15 cellular contexts compared by ENCODE assay signal in the genomic region with DNA sequence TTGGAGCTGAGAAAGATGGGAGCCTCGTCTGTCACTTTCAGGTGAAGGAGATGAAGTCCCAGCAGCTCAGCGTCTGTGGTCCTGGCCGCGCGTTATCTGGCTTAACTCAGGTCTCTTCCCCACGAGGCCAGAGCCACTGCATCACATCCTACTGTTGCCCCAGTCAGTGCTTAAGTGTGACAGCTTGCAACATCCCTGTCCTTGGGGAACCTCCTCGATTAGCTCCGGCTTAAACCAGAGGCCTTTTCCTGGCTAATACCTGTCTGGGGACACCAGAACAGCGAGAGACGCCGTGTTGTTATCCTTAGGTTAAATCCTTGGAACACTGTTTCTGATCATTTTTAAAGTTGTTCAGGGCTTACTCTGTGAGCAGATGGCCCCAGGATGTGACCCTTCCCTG.
DNase-seq lines count a peak whose midpoint lies in the region; ATAC-seq and TF ChIP-seq lines count a peak whose summit lies in the region.
"Had no signal": no experiment of that assay in that cellular context is flagged by ENCODE, and none has a peak within 500 bp of the region (broad histone marks: within the 10 kb centered on the region; RNA-seq: fewer than 3 reads in every experiment).

No MANE protein-coding gene starts in this region.

- DNase-seq in DMS79 (lab: John Stamatoyannopoulos, UW) (peak; percentile 61), DMS79 treated with DMSO at 0.1 percent for 48 hours (lab: John Stamatoyannopoulos, UW) (no peak), MM.1S (no peak), mesenchymal stem cell (no peak), DMS53 treated with DMSO at 0.1 percent for 48 hours (lab: John Stamatoyannopoulos, UW; ENCODE audit: unreplicated experiment) (no peak), tibial artery (no peak), COLO668 (lab: John Stamatoyannopoulos, UW; ENCODE audit: unreplicated experiment) (no peak)
- DNase-seq: Caco-2, GF-D8, NCI-H774, SHP77 treated with DMSO at 0.1 percent for 48 hours had no signal

- no peaks in the 10 kb centered on the region for H3K79me2 ChIP-seq in MM.1S (ENCODE audit: low read length)

- H3K4me3 Mint-ChIP-seq in activated T-helper 17 cell treated with anti-CD3 and anti-CD28 coated beads, Interleukin-2, amount 50 U/mL, for 72 hours, result peak overlapping the region; percentile 8
- H3K4me3 Mint-ChIP-seq: GM23338 had no signal

- 85% methylated on average over 11 of the region's 11 CpGs for WGBS in mesenchymal stem cell

- H3K27ac Mint-ChIP-seq in activated T-helper 17 cell treated with anti-CD3 and anti-CD28 coated beads, Interleukin-2, amount 50 U/mL, for 72 hours, result no peak overlapping the region
- H3K27ac Mint-ChIP-seq: GM23338 had no signal

- H2AFZ ChIP-seq in MM.1S (ENCODE audit: low read length) (no peak overlapping the region), mesenchymal stem cell (ENCODE audit: low read depth, low read length) (no peak overlapping the region)
- H2AFZ ChIP-seq: GM23338 had no signal

- H3K9me3 ChIP-seq in MM.1S (replicated peaks; ENCODE audit: insufficient read depth, low read length) (no peaks in the 10 kb centered on the region), mesenchymal stem cell (ENCODE audit: control insufficient read depth, low read length) (no peaks in the 10 kb centered on the region), tibial artery (no peaks in the 10 kb centered on the region)
- H3K9me3 ChIP-seq: Caco-2 had no signal

- H3K4me2 ChIP-seq in MM.1S (ENCODE audit: low read depth, low read length) (peak overlapping the region; percentile 46; the same call in 1 of the 2 replicates), mesenchymal stem cell (ENCODE audit: low read length, poor library complexity, severe bottlenecking) (no peak overlapping the region)
- H3K4me2 ChIP-seq: BLaER1, GM23338 had no signal

- H3K36me3 ChIP-seq in MM.1S (replicated peaks; ENCODE audit: insufficient read depth, low read length) (no peaks in the 10 kb centered on the region), mesenchymal stem cell (ENCODE audit: control insufficient read depth in 1 of 2, insufficient read depth in 2 of 2, low read depth in 1 of 2, low read length in 2 of 2) (peaks cover 0 to 3% of the 10 kb centered on the region in 2 experiments), tibial artery (no peaks in the 10 kb centered on the region)
- H3K36me3 ChIP-seq: BLaER1 had no signal

- no peaks in the 10 kb centered on the region for H4K20me1 ChIP-seq in MM.1S (ENCODE audit: insufficient read depth, low read length)
- H4K20me1 ChIP-seq: BLaER1 had no signal

- H3K4me3 ChIP-seq in MM.1S (ENCODE audit: low read length), result no peak overlapping the region
- H3K4me3 ChIP-seq in mesenchymal stem cell (ENCODE audit: insufficient read depth in 1 of 2, low read depth in 1 of 2, low read length in 2 of 2), result no peak overlapping the region
- H3K4me3 ChIP-seq in tibial artery, result no peak overlapping the region
- H3K4me3 ChIP-seq: BLaER1, GM23338 had no signal

- no peak overlapping the region for H4K8ac ChIP-seq in mesenchymal stem cell (ENCODE audit: low read length)

- H2BK5ac ChIP-seq in mesenchymal stem cell (ENCODE audit: low read depth, low read length, poor library complexity, severe bottlenecking), result no peak overlapping the region

- peak overlapping the region; percentile 35 for H2AK5ac ChIP-seq in mesenchymal stem cell (ENCODE audit: low read length, severe bottlenecking)

- H2BK120ac ChIP-seq in mesenchymal stem cell (ENCODE audit: low read depth, low read length), result no peak overlapping the region

- H3K79me1 ChIP-seq in mesenchymal stem cell (replicated peaks; ENCODE audit: low read length, poor library complexity, severe bottlenecking), result no peaks in the 10 kb centered on the region

- H3K27me3 ChIP-seq in MM.1S (replicated peaks; ENCODE audit: insufficient read depth, low read length), result no peaks in the 10 kb centered on the region
- no peaks in the 10 kb centered on the region for H3K27me3 ChIP-seq in mesenchymal stem cell (ENCODE audit: control insufficient read depth in 1 of 2, insufficient read depth in 1 of 2, low read length in 2 of 2)
- no peaks in the 10 kb centered on the region for H3K27me3 ChIP-seq in tibial artery
- H3K27me3 ChIP-seq: BLaER1 had no signal

- H3K23ac ChIP-seq in mesenchymal stem cell (ENCODE audit: low read length in 2 of 2), result no peak overlapping the region

- ATAC-seq in activated T-helper 17 cell treated with anti-CD3 and anti-CD28 coated beads, Interleukin-2, amount 50 U/mL, for 72 hours (replicated peaks), result no peak
- ATAC-seq: GM23338 had no signal

- no peaks in the 10 kb centered on the region for H3K9me2 ChIP-seq in MM.1S (replicated peaks; ENCODE audit: insufficient read depth, low read length)

- no peaks in the 10 kb centered on the region for H3K36me3 Mint-ChIP-seq in activated T-helper 17 cell treated with anti-CD3 and anti-CD28 coated beads, Interleukin-2, amount 50 U/mL, for 72 hours (ENCODE audit: low read depth)

- H2BK15ac ChIP-seq in mesenchymal stem cell (ENCODE audit: low read depth, poor library complexity, severe bottlenecking), result peak overlapping the region; percentile 36

- TF ChIP-seq CTCF in MM.1S (IDR thresholded peaks at IDR 0.05; ENCODE audit: low read length), result no peak
- TF ChIP-seq CTCF in tibial artery (IDR thresholded peaks at IDR 0.05), result no peak

- H3K18ac ChIP-seq in mesenchymal stem cell (ENCODE audit: low read depth in 1 of 2, low read length in 2 of 2), result no peak overlapping the region

- no peak overlapping the region for H3K4ac ChIP-seq in mesenchymal stem cell (ENCODE audit: low read depth in 1 of 2, low read length in 2 of 2)

- H2BK12ac ChIP-seq in mesenchymal stem cell (ENCODE audit: low read length in 2 of 2), result no peak overlapping the region

- H3K9ac ChIP-seq in MM.1S (ENCODE audit: low read length) (no peak overlapping the region), mesenchymal stem cell (ENCODE audit: low read length) (no peak overlapping the region)
- H3K9ac ChIP-seq: BLaER1 had no signal

- H3K27ac ChIP-seq in MM.1S (ENCODE audit: low read length), result no peak overlapping the region
- H3K27ac ChIP-seq in mesenchymal stem cell (ENCODE audit: low read length, poor library complexity, severe bottlenecking), result no peak overlapping the region
- no peak overlapping the region for H3K27ac ChIP-seq in tibial artery
- H3K27ac ChIP-seq: 22Rv1, BLaER1 had no signal

- no peaks in the 10 kb centered on the region for H3K27me3 Mint-ChIP-seq in activated T-helper 17 cell treated with anti-CD3 and anti-CD28 coated beads, Interleukin-2, amount 50 U/mL, for 72 hours

- H3K4me1 Mint-ChIP-seq in activated T-helper 17 cell treated with anti-CD3 and anti-CD28 coated beads, Interleukin-2, amount 50 U/mL, for 72 hours, result peaks cover 42% of the 10 kb centered on the region
- H3K4me1 Mint-ChIP-seq: GM23338 had no signal

- H3K9me3 Mint-ChIP-seq in activated T-helper 17 cell treated with anti-CD3 and anti-CD28 coated beads, Interleukin-2, amount 50 U/mL, for 72 hours, result peaks cover 9% of the 10 kb centered on the region

- no peak overlapping the region for H3K14ac ChIP-seq in mesenchymal stem cell (ENCODE audit: low read length in 2 of 2)

- H3F3A ChIP-seq in MM.1S (ENCODE audit: insufficient read depth, low read length), result peaks cover 10% of the 10 kb centered on the region

- H3K4me1 ChIP-seq in MM.1S (ENCODE audit: low read length) (peaks cover 38% of the 10 kb centered on the region), mesenchymal stem cell (ENCODE audit: control insufficient read depth, insufficient read depth, low read depth, low read length) (no peaks in the 10 kb centered on the region), tibial artery (no peaks in the 10 kb centered on the region)
- H3K4me1 ChIP-seq: Caco-2 had no signal

- intact Hi-C loops in tibial artery (cut with DNase I; ENCODE audit: low total_unique reads), result no loop called here

- H4K91ac ChIP-seq in mesenchymal stem cell (ENCODE audit: low read length), result no peak overlapping the region
